Comparison of ENCODE assay signal across 32 cellular contexts in the genomic region with DNA sequence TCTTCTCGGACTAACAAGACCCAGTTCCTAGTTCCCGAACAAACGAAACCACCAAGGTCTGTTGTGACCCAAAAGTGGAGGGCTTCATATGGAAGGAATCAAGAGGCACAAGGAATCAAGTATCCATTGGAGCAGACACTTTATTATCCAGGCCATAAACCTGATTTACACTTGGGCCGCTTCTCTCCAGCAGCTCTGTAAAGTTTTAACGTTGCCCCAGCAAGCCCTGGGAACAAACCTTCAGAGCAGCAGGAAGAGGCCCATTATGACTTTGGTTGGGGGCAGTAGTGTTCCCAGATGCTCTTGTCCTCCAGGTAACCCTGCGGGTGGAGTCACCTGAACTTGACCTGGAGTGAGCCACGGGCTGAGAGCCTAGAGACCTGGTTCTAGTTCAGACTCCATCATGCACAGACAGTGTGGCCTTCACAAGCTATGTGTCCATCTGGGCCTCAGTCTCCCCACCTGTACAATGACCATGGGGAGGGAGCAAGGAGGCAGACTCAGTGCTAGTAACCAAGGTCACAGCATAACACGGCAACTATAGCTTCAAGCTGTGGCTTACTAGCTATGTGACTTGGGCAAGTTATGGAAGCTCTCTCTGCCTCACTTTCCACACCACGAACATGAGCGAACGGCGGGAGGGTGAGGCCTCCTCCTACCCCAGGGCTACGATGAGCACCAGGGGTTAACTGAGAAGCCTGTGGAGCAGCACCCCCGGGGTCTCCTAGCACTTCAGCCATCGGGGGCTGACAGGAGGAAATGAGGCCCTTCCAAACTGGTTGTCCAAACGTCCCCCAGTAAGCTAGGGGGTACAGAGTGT.
DNase-seq lines count a peak whose midpoint lies in the region; ATAC-seq, FAIRE-seq and TF ChIP-seq lines count a peak whose summit lies in the region.
"Had no signal": no experiment of that assay in that cellular context is flagged by ENCODE, and none has a peak within 500 bp of the region (broad histone marks: within the 10 kb centered on the region; RNA-seq: fewer than 3 reads in every experiment).

No MANE protein-coding gene starts in this region.

- ATAC-seq in right lobe of liver (no peak), HepG2 (no peak), sciatic nerve (no peak)
- ATAC-seq: naive thymus-derived CD4-positive, alpha-beta T cell; SK-N-SH treated with all-trans-retinoic acid at 6 μM for 48 hours had no signal

- no peak for FAIRE-seq in HepG2 (lab: Jason Lieb, UNC)
- FAIRE-seq: colon, TTC549 had no signal

- no peak overlapping the region for H3K4me3 Mint-ChIP-seq in endothelial cell (ENCODE audit: unreplicated experiment)
- H3K4me3 Mint-ChIP-seq in activated CD4-positive, alpha-beta memory T cell treated with anti-CD3 and anti-CD28 coated beads, Interleukin-2, amount 10 ng/mL, durations not matched to agents 7 days and 5 days = no peak overlapping the region
- H3K4me3 Mint-ChIP-seq: activated CD4-positive, alpha-beta memory T cell treated with anti-CD3 and anti-CD28 coated beads for 36 hours; activated naive CD4-positive, alpha-beta T cell treated with anti-CD3 and anti-CD28 coated beads, Interleukin-2, amount 50 U/mL, for 24 hours; B cell; CD8-positive, alpha-beta memory T cell; naive thymus-derived CD4-positive, alpha-beta T cell; T-helper 1 cell treated with Interleukin-12 subunit alpha and Interleukin-12 subunit beta and Interleukin-4 antibody, amounts not matched to agents 30 μg/mL and 1 μg/mL, for 36 hours had no signal

- H3K4me1 ChIP-seq in right lobe of liver = no peaks in the 10 kb centered on the region
- H3K4me1 ChIP-seq in HepG2 (ENCODE audit: insufficient read depth, low read length) = no peaks in the 10 kb centered on the region
- H3K4me1 ChIP-seq: breast epithelium, testis had no signal

- TF ChIP-seq POLR2A in right lobe of liver (IDR thresholded peaks at IDR 0.05) (no peak), HepG2 (IDR thresholded peaks at IDR 0.05; ENCODE audit: insufficient read depth in 1 of 2, low read depth in 2 of 2, low read length in 2 of 2) (no peak)

- TF ChIP-seq CTCF in right lobe of liver (IDR thresholded peaks at IDR 0.05) (no peak), HepG2 (CRISPR knock-in tag; IDR thresholded peaks at IDR 0.05) (no peak), endothelial cell (IDR thresholded peaks at IDR 0.05; ENCODE audit: unreplicated experiment) (no peak)

- H3K79me2 ChIP-seq in HepG2 (ENCODE audit: insufficient read depth, low read length) = no peaks in the 10 kb centered on the region

- no peaks in the 10 kb centered on the region for H4K20me1 ChIP-seq in HepG2 (ENCODE audit: insufficient read depth, low read length)

- intact Hi-C loops in right lobe of liver (cut with DNase I) (no loop called here), HepG2 (cut with micrococcal nuclease; ENCODE audit: unreplicated experiment) (no loop called here), sciatic nerve (cut with DNase I) (no loop called here)

- TF ChIP-seq EP300 in HepG2 (IDR thresholded peaks at IDR 0.05; ENCODE audit: low read depth in 2 of 2, low read length in 2 of 2) (no peak), HepG2 (CRISPR knock-in tag; IDR thresholded peaks at IDR 0.05; ENCODE audit: borderline replicate concordance) (no peak)

- H3K27me3 ChIP-seq in right lobe of liver = no peaks in the 10 kb centered on the region
- H3K27me3 ChIP-seq in HepG2 (ENCODE audit: control insufficient read depth in 1 of 2, insufficient read depth in 2 of 2, low read length in 2 of 2) = peaks cover 0 to 37% of the 10 kb centered on the region in 2 experiments; a peak in 4 of 5 replicates
- H3K27me3 ChIP-seq: breast epithelium, testis, vagina had no signal

- H3K27ac ChIP-seq in right lobe of liver = no peak overlapping the region
- no peak overlapping the region for H3K27ac ChIP-seq in HepG2 (ENCODE audit: extremely low read length, insufficient read depth, low read length)
- H3K27ac ChIP-seq: breast epithelium, GM23248, RWPE1, skin epidermis, testis, vagina had no signal

- no peaks in the 10 kb centered on the region for H3K36me3 Mint-ChIP-seq in endothelial cell (ENCODE audit: low read depth, unreplicated experiment)
- H3K36me3 Mint-ChIP-seq in activated CD4-positive, alpha-beta memory T cell treated with anti-CD3 and anti-CD28 coated beads, Interleukin-2, amount 10 ng/mL, durations not matched to agents 7 days and 5 days (ENCODE audit: low read depth) = no peaks in the 10 kb centered on the region
- H3K36me3 Mint-ChIP-seq: activated CD4-positive, alpha-beta memory T cell treated with anti-CD3 and anti-CD28 coated beads for 36 hours; activated naive CD4-positive, alpha-beta T cell treated with anti-CD3 and anti-CD28 coated beads, Interleukin-2, amount 50 U/mL, for 24 hours; CD8-positive, alpha-beta memory T cell; naive thymus-derived CD4-positive, alpha-beta T cell had no signal

- CTCF ChIA-PET in HepG2 (lab: Yijun Ruan, JAX; ENCODE audit: low intra/inter-chr PET ratio, low total read pairs) = no interaction called here
- CTCF ChIA-PET in activated CD4-positive, alpha-beta memory T cell treated with anti-CD3 and anti-CD28 coated beads, Interleukin-2, amount 10 ng/mL, durations not matched to agents 7 days and 5 days (lab: Charles Lee) = no interaction called here

- in situ Hi-C loops in HepG2 (cut with HindIII; ENCODE audit: extremely low pct_ligation_motif_present, low pct_unique_long_range_greater_than_20kb) = no loop called here

- peaks cover 14% of the 10 kb centered on the region for H3K4me1 Mint-ChIP-seq in endothelial cell (ENCODE audit: unreplicated experiment)
- no peaks in the 10 kb centered on the region for H3K4me1 Mint-ChIP-seq in activated CD4-positive, alpha-beta memory T cell treated with anti-CD3 and anti-CD28 coated beads, Interleukin-2, amount 10 ng/mL, durations not matched to agents 7 days and 5 days
- H3K4me1 Mint-ChIP-seq: activated naive CD4-positive, alpha-beta T cell treated with anti-CD3 and anti-CD28 coated beads, Interleukin-2, amount 50 U/mL, for 24 hours; B cell; CD8-positive, alpha-beta memory T cell; naive thymus-derived CD4-positive, alpha-beta T cell had no signal

- no peak overlapping the region for H2AFZ ChIP-seq in HepG2 (ENCODE audit: low read length)
- H2AFZ ChIP-seq: GM23248 had no signal

- POLR2A ChIA-PET in HepG2 (lab: Yijun Ruan, JAX) = no interaction called here
- POLR2A ChIA-PET in activated CD4-positive, alpha-beta memory T cell treated with anti-CD3 and anti-CD28 coated beads, Interleukin-2, amount 10 ng/mL, durations not matched to agents 7 days and 5 days (lab: Charles Lee) = no interaction called here

- H3K9me3 ChIP-seq in right lobe of liver = no peaks in the 10 kb centered on the region
- no peaks in the 10 kb centered on the region for H3K9me3 ChIP-seq in HepG2 (ENCODE audit: low read length)
- H3K9me3 ChIP-seq: breast epithelium, testis, vagina had no signal

- BruUV-seq in HepG2 (replicated peaks; lab: Mats Ljungman, UMichigan) = no TSS peak

- H3K27ac Mint-ChIP-seq in endothelial cell (ENCODE audit: unreplicated experiment) = no peak overlapping the region
- no peak overlapping the region for H3K27ac Mint-ChIP-seq in activated CD4-positive, alpha-beta memory T cell treated with anti-CD3 and anti-CD28 coated beads, Interleukin-2, amount 10 ng/mL, durations not matched to agents 7 days and 5 days
- H3K27ac Mint-ChIP-seq: activated CD4-positive, alpha-beta memory T cell treated with anti-CD3 and anti-CD28 coated beads for 36 hours; activated naive CD4-positive, alpha-beta T cell treated with anti-CD3 and anti-CD28 coated beads, Interleukin-2, amount 50 U/mL, for 24 hours; B cell; T-helper 1 cell treated with Interleukin-12 subunit alpha and Interleukin-12 subunit beta and Interleukin-4 antibody, amounts not matched to agents 30 μg/mL and 1 μg/mL, for 36 hours had no signal

- H3K9me3 Mint-ChIP-seq in endothelial cell (ENCODE audit: unreplicated experiment) = no peaks in the 10 kb centered on the region
- no peaks in the 10 kb centered on the region for H3K9me3 Mint-ChIP-seq in activated CD4-positive, alpha-beta memory T cell treated with anti-CD3 and anti-CD28 coated beads, Interleukin-2, amount 10 ng/mL, durations not matched to agents 7 days and 5 days
- H3K9me3 Mint-ChIP-seq: activated CD4-positive, alpha-beta memory T cell treated with anti-CD3 and anti-CD28 coated beads for 36 hours; activated naive CD4-positive, alpha-beta T cell treated with anti-CD3 and anti-CD28 coated beads, Interleukin-2, amount 50 U/mL, for 24 hours; CD8-positive, alpha-beta memory T cell; T-helper 1 cell treated with Interleukin-12 subunit alpha and Interleukin-12 subunit beta and Interleukin-4 antibody, amounts not matched to agents 30 μg/mL and 1 μg/mL, for 36 hours had no signal

- 40% methylated on average over 7 of the region's 16 CpGs for WGBS in right lobe of liver (ENCODE audit: insufficient coverage, low coverage, low lambda C conversion rate, missing lambda C conversion rate)
- 28% methylated on average over 12 of the region's 16 CpGs for WGBS in HepG2 (ENCODE audit: low lambda C conversion rate)

- H3K27me3 Mint-ChIP-seq in endothelial cell (ENCODE audit: unreplicated experiment) = peaks cover 9% of the 10 kb centered on the region
- peaks cover 12% of the 10 kb centered on the region for H3K27me3 Mint-ChIP-seq in activated CD4-positive, alpha-beta memory T cell treated with anti-CD3 and anti-CD28 coated beads, Interleukin-2, amount 10 ng/mL, durations not matched to agents 7 days and 5 days
- H3K27me3 Mint-ChIP-seq: activated CD4-positive, alpha-beta memory T cell treated with anti-CD3 and anti-CD28 coated beads for 36 hours had no signal

- H3K9ac ChIP-seq in HepG2 (ENCODE audit: insufficient read depth, low read depth, low read length) = no peak overlapping the region
- H3K9ac ChIP-seq: GM23248 had no signal

- H3K36me3 ChIP-seq in right lobe of liver = no peaks in the 10 kb centered on the region
- no peaks in the 10 kb centered on the region for H3K36me3 ChIP-seq in HepG2 (replicated peaks in 1 of 2; ENCODE audit: control insufficient read depth in 1 of 2, insufficient read depth in 2 of 2, low read length in 2 of 2)
- H3K36me3 ChIP-seq: breast epithelium, vagina had no signal

- H3K4me2 ChIP-seq in HepG2 (ENCODE audit: low read depth, low read length) = no peak overlapping the region

- peak in 2 of 3 donors; percentile 31 for DNase-seq in right lobe of liver
- DNase-seq in HepG2 (ENCODE audit: low spot score) = no peak
- DNase-seq in left kidney (ENCODE audit: low read depth, low spot score) = peak; percentile 90
- DNase-seq in sciatic nerve (ENCODE audit: low spot score) = peak; percentile 28
- DNase-seq in endothelial cell (ENCODE audit: low spot score) = no peak
- DNase-seq in globus pallidus (ENCODE audit: low spot score) = no peak
- no peak for DNase-seq in iPS-NIHi11 (ENCODE audit: low spot score)
- no peak for DNase-seq in activated CD4-positive, alpha-beta memory T cell treated with anti-CD3 and anti-CD28 coated beads, Interleukin-2, amount 10 ng/mL, durations not matched to agents 7 days and 5 days
- DNase-seq: activated CD4-positive, alpha-beta memory T cell treated with anti-CD3 and anti-CD28 coated beads for 36 hours; activated CD4-positive, alpha-beta T cell treated with anti-CD3 and anti-CD28 coated beads for 1 hour; CD8-positive, alpha-beta memory T cell; effector CD8-positive, alpha-beta T cell; GM23248; KBM-7; naive thymus-derived CD4-positive, alpha-beta T cell; NCI-H1092 treated with DMSO at 0.1 percent for 48 hours; NCI-H187; NCI-H2171; NCI-H510A treated with DMSO at 0.1 percent for 48 hours; occipital lobe; stimulated activated naive CD4-positive, alpha-beta T cell treated with Interleukin-2 at 50 U/mL for 16 hours; testis had no signal

- H3K4me3 ChIP-seq in right lobe of liver = no peak overlapping the region
- no peak overlapping the region for H3K4me3 ChIP-seq in HepG2 (replicated peaks in 1 of 3; ENCODE audit: insufficient read depth in 1 of 3, low read depth in 2 of 3, low read length in 3 of 3)
- H3K4me3 ChIP-seq: breast epithelium, GM23248, skin epidermis, testis, vagina had no signal

- no peak for TF ChIP-seq RAD21 in HepG2 (CRISPR knock-in tag; IDR thresholded peaks at IDR 0.05)

Comparison
In these comparisons a context has a peak if more than half of its experiments do, and no peak if none do; other contexts are left out.
1. DNase-seq: peak in right lobe of liver (2 of 3), left kidney (single experiment) and sciatic nerve (single experiment); none in HepG2 (single experiment), endothelial cell (single experiment), globus pallidus (single experiment), iPS-NIHi11 (single experiment) and activated CD4-positive, alpha-beta memory T cell treated with anti-CD3 and anti-CD28 coated beads, Interleukin-2, amount 10 ng/mL, durations not matched to agents 7 days and 5 days (single experiment).